8 cellular contexts compared by ENCODE assay signal in the genomic region with DNA sequence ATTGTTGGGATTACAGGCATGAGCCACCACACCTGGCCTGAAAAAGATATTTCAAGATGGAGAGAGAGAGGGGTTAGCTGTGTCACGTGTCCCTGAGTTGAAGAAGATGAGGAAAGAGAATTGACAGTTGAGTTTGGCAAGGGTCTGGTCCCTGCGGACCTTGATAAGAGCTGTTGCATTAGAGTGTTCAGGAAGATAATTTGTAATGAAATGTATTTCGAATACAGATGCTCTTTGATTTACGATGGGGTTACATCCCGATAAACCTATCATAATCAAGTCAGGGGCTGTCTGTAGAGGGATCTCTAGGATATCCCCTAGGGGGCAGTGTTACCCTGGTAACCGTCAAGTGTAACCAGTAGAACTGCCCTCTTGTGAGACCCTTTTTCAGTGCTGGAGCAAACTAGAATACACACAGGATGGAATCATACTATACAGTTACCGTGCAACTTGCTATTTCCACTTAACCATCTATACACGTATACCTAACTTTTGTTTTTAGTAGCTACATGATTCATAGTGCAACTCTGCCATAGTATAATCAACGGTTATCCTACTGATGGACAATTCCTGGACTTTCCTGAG. TPM values are rescaled to one million over a fixed set of nuclear protein-coding genes. Genes with fewer than 3 reads are reported as not detected.
DNase-seq lines count a peak whose midpoint lies in the region; ATAC-seq and TF ChIP-seq lines count a peak whose summit lies in the region.

No MANE protein-coding gene starts in this region.

- H4K20me1 ChIP-seq in MM.1S (ENCODE audit: insufficient read depth, low read length) (no peaks in the 10 kb centered on the region), SK-N-SH (ENCODE audit: insufficient read depth) (peaks cover 21% of the 10 kb centered on the region)

- H3K9me3 ChIP-seq in MM.1S (replicated peaks; ENCODE audit: insufficient read depth, low read length) (no peaks in the 10 kb centered on the region), SK-N-SH (no peaks in the 10 kb centered on the region)

- POLR2A ChIA-PET in SK-N-SH (lab: Yijun Ruan, JAX), result interaction anchor here (0.6 to 1.0 kb wide), 2 partner anchors 37 to 63 kb away, joined by 3 read pairs; no protein-coding TSS in a partner anchor

- no peak overlapping the region for H2AFZ ChIP-seq in MM.1S (ENCODE audit: low read length)
- H2AFZ ChIP-seq in SK-N-SH (ENCODE audit: low read depth), result no peak overlapping the region

- H3K4me1 ChIP-seq in MM.1S (ENCODE audit: low read length) (peaks cover 6% of the 10 kb centered on the region; the same call in 1 of the 2 replicates), SK-N-SH (ENCODE audit: control insufficient read depth in 1 of 2, insufficient read depth in 2 of 2, low read depth in 1 of 2, low read length in 1 of 2) (peaks cover 5 to 7% of the 10 kb centered on the region in 2 experiments; a peak in 1 of 4 replicates)

- H3F3A ChIP-seq in MM.1S (ENCODE audit: insufficient read depth, low read length), result peaks cover 7% of the 10 kb centered on the region
- peaks cover 2% of the 10 kb centered on the region for H3F3A ChIP-seq in SK-N-SH (replicated peaks; ENCODE audit: insufficient read depth)

- peak; percentile 80 for TF ChIP-seq RAD21 in SK-N-SH (IDR thresholded peaks at IDR 0.05; ENCODE audit: low read length)

- WGBS in SK-N-SH (ENCODE audit: low lambda C conversion rate), result 25% methylated on average over 9 of the region's 9 CpGs

- TF ChIP-seq EP300 in SK-N-SH (IDR thresholded peaks at IDR 0.05; ENCODE audit: borderline replicate concordance in 1 of 2, low read depth in 1 of 2, low read length in 1 of 2), result no peak

- peak; percentile 77 for DNase-seq in MM.1S
- peak; percentile 79 for DNase-seq in SK-N-SH
- peak; percentile 75 for DNase-seq in astrocyte of the hippocampus (ENCODE audit: low read depth, low spot score)
- DNase-seq in iPS-NIHi11 (ENCODE audit: low spot score), result peak; percentile 69
- peak; percentile 66 for DNase-seq in stimulated activated CD4-positive, alpha-beta T cell treated with anti-CD3 and anti-CD28 coated beads, Interleukin-1b, Interleukin-23, amount 100 ng/mL, for 48 hours

- H3K4me2 ChIP-seq in MM.1S (ENCODE audit: low read depth, low read length), result peak overlapping the region; percentile 75; the same call in 1 of the 2 replicates
- peak overlapping the region; percentile 82 for H3K4me2 ChIP-seq in SK-N-SH

- H3K27me3 ChIP-seq in MM.1S (replicated peaks; ENCODE audit: insufficient read depth, low read length), result no peaks in the 10 kb centered on the region
- H3K27me3 ChIP-seq in SK-N-SH (ENCODE audit: insufficient read depth), result no peaks in the 10 kb centered on the region

- ATAC-seq in GM18861 (IDR thresholded peaks at IDR 0.05; ENCODE audit: unreplicated experiment) (peak; percentile 52), HG02840 (IDR thresholded peaks at IDR 0.05; ENCODE audit: low FRiP score, unreplicated experiment) (no peak)

- H3K9ac ChIP-seq in MM.1S (ENCODE audit: low read length) (peak overlapping the region; percentile 71; the same call in 1 of the 2 replicates), SK-N-SH (no peak overlapping the region)

- H3K36me3 ChIP-seq in MM.1S (replicated peaks; ENCODE audit: insufficient read depth, low read length), result no peaks in the 10 kb centered on the region
- H3K36me3 ChIP-seq in SK-N-SH (replicated peaks in 1 of 2; ENCODE audit: control insufficient read depth in 1 of 2, insufficient read depth in 2 of 2, low read length in 1 of 2), result peaks cover 0 to under 1% of the 10 kb centered on the region in 2 experiments

- no peaks in the 10 kb centered on the region for H3K9me2 ChIP-seq in MM.1S (replicated peaks; ENCODE audit: insufficient read depth, low read length)
- H3K9me2 ChIP-seq in SK-N-SH, result no peaks in the 10 kb centered on the region

- CTCF ChIA-PET in SK-N-SH (lab: Yijun Ruan, JAX), result interaction anchor here (0.6 to 3.8 kb wide), 18 partner anchors 8 to 236 kb away, joined by 3 to 22 read pairs (median 3); no protein-coding TSS in a partner anchor

- H3K27ac ChIP-seq in C4-2B (peak overlapping the region; percentile 77; the same call in 1 of the 2 replicates), MM.1S (ENCODE audit: low read length) (no peak overlapping the region), SK-N-SH (ENCODE audit: low read depth in 2 of 2, low read length in 1 of 2) (no peak overlapping the region)

- peaks cover 31% of the 10 kb centered on the region for H3K79me2 ChIP-seq in MM.1S (ENCODE audit: low read length)
- H3K79me2 ChIP-seq in SK-N-SH (ENCODE audit: insufficient read depth), result peaks cover 36% of the 10 kb centered on the region

- H3K4me3 ChIP-seq in MM.1S (ENCODE audit: low read length), result peak overlapping the region; percentile 79; the same call in 1 of the 2 replicates
- H3K4me3 ChIP-seq in SK-N-SH (ENCODE audit: low read depth in 2 of 2, low read length in 1 of 2), result peak overlapping the region in 1 of 2 experiments; percentile 6; a peak in 1 of 4 replicates

- TF ChIP-seq CTCF in C4-2B (conservative IDR thresholded peaks at IDR 0.05), result peak; percentile 84
- peak; percentile 82 for TF ChIP-seq CTCF in MM.1S (IDR thresholded peaks at IDR 0.05; ENCODE audit: low read length)
- peak; percentile 79 for TF ChIP-seq CTCF in SK-N-SH (IDR thresholded peaks at IDR 0.05)

TF ChIP-seq in SK-N-SH, 30 proteins besides CTCF, POLR2A, EP300 and RAD21:
- TF ChIP-seq PBX3 (IDR thresholded peaks at IDR 0.05), result no peak
- no peak for TF ChIP-seq USF1 (IDR thresholded peaks at IDR 0.05; ENCODE audit: borderline replicate concordance, low read depth)
- no peak for TF ChIP-seq REST (IDR thresholded peaks at IDR 0.05; ENCODE audit: low read depth, low read length)
- TF ChIP-seq YY1 (IDR thresholded peaks at IDR 0.05; ENCODE audit: low read depth), result no peak
- TF ChIP-seq SMC3 (IDR thresholded peaks at IDR 0.05; ENCODE audit: low read depth, low read length), result peak; percentile 35
- TF ChIP-seq ELF1 (IDR thresholded peaks at IDR 0.05), result no peak

RNA-seq across cellular contexts. Expression of gene ELOF1, which starts 1.5 kb away (rescaled TPM):
- polyA plus RNA-seq in SK-N-SH (2012; rRNA removed), result 139 and 157 TPM in 2 replicates
- polyA plus RNA-seq in SK-N-SH (2012; cell fraction: cytosol; rRNA removed), result 66.9 and 93.0 TPM in 2 replicates
- 43.6 and 56.5 TPM in 2 replicates for polyA plus RNA-seq in SK-N-SH (2012; cell fraction: nucleus; rRNA removed)

RNA-seq across cellular contexts. Expression of gene ACP5, which starts 16.9 kb away (rescaled TPM):
- 0.87 and 1.6 TPM in 2 replicates for polyA plus RNA-seq in SK-N-SH (2012; rRNA removed)
- polyA plus RNA-seq in SK-N-SH (2012; cell fraction: cytosol; rRNA removed), result 0.64 and 0.72 TPM in 2 replicates
- 0.88 and 1.6 TPM in 2 replicates for polyA plus RNA-seq in SK-N-SH (2012; cell fraction: nucleus; rRNA removed)

RNA-seq across cellular contexts. Expression of gene CNN1, which starts 21.8 kb away (rescaled TPM):
- 4.6 and 6.6 TPM in 2 replicates for polyA plus RNA-seq in SK-N-SH (2012; rRNA removed)
- polyA plus RNA-seq in SK-N-SH (2012; cell fraction: cytosol; rRNA removed), result 5.3 and 5.7 TPM in 2 replicates
- polyA plus RNA-seq in SK-N-SH (2012; cell fraction: nucleus; rRNA removed), result 5.1 and 5.9 TPM in 2 replicates

RNA-seq across cellular contexts. Expression of gene ECSIT, which starts 31.6 kb away (rescaled TPM):
- 35.6 and 43.8 TPM in 2 replicates for polyA plus RNA-seq in SK-N-SH (2012; rRNA removed)
- polyA plus RNA-seq in SK-N-SH (2012; cell fraction: cytosol; rRNA removed), result 20.7 and 27.9 TPM in 2 replicates
- 72.2 and 94.5 TPM in 2 replicates for polyA plus RNA-seq in SK-N-SH (2012; cell fraction: nucleus; rRNA removed)

RNA-seq across cellular contexts. Expression of gene ZNF627, which starts 36.8 kb away (rescaled TPM):
- polyA plus RNA-seq in SK-N-SH (2012; rRNA removed), result 5.8 and 9.1 TPM in 2 replicates
- polyA plus RNA-seq in SK-N-SH (2012; cell fraction: cytosol; rRNA removed), result 8.6 and 8.9 TPM in 2 replicates
- polyA plus RNA-seq in SK-N-SH (2012; cell fraction: nucleus; rRNA removed), result 5.3 and 11.5 TPM in 2 replicates
